17 cellular contexts compared by ENCODE assay signal in genomic region chr1:175278729-175279128, GRCh38.
"Had no signal": no experiment of that assay in that cellular context is flagged by ENCODE, and none has a peak within 500 bp of the region (broad histone marks: within the 10 kb centered on the region; RNA-seq: fewer than 3 reads in every experiment).

No MANE protein-coding gene starts in this region.

- H3K27ac ChIP-seq: left lung, skin epidermis had no signal

- H3K4me3 ChIP-seq: esophagus muscularis mucosa, left lung, right atrium auricular region, skin epidermis, transverse colon had no signal

- H3K27me3 ChIP-seq: esophagus muscularis mucosa, left lung, right atrium auricular region, transverse colon had no signal

- DNase-seq: activated CD4-positive, alpha-beta T cell treated with anti-CD3 and anti-CD28 coated beads, Interleukin-2, amount 50 U/mL, for 48 hours; activated CD4-positive, CD25-positive, alpha-beta regulatory T cell treated with anti-CD3 and anti-CD28 coated beads, Interleukin-2, amount 50 U/mL, for 72 hours; activated T-cell treated with anti-CD3 and anti-CD28 coated beads for 4 hours; amniotic stem cell; dermis blood vessel endothelial cell; effector memory CD4-positive, alpha-beta T cell; hippocampal formation; islet precursor cell; left lung; mammary epithelial cell; midbrain; nephron progenitor cell; stimulated activated naive CD8-positive, alpha-beta T cell treated with anti-CD3 and anti-CD28 coated beads, Interleukin-15, Interleukin-2, amounts not matched to agents 100 U/mL and 50 U/mL, for 24 hours; transverse colon had no signal

- H3K36me3 ChIP-seq: esophagus muscularis mucosa, left lung, right atrium auricular region, transverse colon had no signal

- H3K9me3 ChIP-seq: esophagus muscularis mucosa, left lung, right atrium auricular region, transverse colon had no signal

- H3K4me1 ChIP-seq: esophagus muscularis mucosa, left lung, right atrium auricular region, transverse colon had no signal

- ATAC-seq: left lung; stimulated activated naive CD8-positive, alpha-beta T cell treated with anti-CD3 and anti-CD28 coated beads, Interleukin-15, Interleukin-2, amounts not matched to agents 100 U/mL and 50 U/mL, for 24 hours had no signal
